In genomic region chr1:158496379-158496778, GRCh38 we compare ENCODE assay signal across 1 cellular context.
TF ChIP-seq lines count a peak whose summit lies in the region.

No MANE protein-coding gene starts in this region.

TF ChIP-seq in Ishikawa, 13 proteins besides CTCF, POLR2A, EP300 and RAD21 (continued from another document):
- no peak for TF ChIP-seq FOXM1 (IDR thresholded peaks at IDR 0.05; ENCODE audit: borderline replicate concordance, low read depth)
- no peak for TF ChIP-seq TCF12 (IDR thresholded peaks at IDR 0.05; ENCODE audit: low read depth)
- TF ChIP-seq ZBTB7A (IDR thresholded peaks at IDR 0.05; ENCODE audit: low read depth) = no peak
- TF ChIP-seq CEBPB (IDR thresholded peaks at IDR 0.05) = no peak
- no peak for TF ChIP-seq TAF1 (IDR thresholded peaks at IDR 0.05; ENCODE audit: low read depth)
